ENCODE assay signal across 11 cellular contexts in the genomic region with DNA sequence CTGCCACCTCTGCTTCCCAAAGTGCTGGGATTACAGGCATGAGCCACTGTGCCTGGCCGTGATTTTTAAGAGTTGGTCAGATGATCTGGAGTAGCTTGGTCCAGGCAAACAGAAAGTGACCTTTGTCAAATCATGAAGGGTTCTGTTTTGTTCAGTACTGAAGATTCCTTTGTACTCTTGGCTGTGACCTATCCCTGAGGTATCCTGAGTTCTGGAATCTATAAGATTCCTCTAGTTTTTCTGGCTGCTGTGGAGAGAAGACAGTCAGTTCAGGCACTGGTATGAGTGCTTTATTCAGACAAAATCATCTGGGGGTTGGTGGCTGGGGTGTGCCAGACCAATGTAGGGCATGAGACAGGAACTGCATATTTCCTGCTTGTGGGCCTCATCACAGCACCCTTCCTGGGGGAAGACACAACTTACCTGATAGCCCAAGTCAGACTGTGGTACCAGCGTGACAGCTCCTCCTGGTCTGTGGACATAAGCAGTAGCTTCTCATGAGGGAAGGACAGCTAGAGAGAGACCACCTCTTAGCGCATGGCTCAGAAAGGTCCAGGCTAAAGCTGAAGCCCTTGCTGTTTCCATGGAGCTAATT. TPM values are rescaled to one million over a fixed set of nuclear protein-coding genes. Genes with fewer than 3 reads are reported as not detected.
A peak's percentile ranks its signal among the peaks of the same experiment; 100 is the strongest.
DNase-seq lines count a peak whose midpoint lies in the region; ATAC-seq and TF ChIP-seq lines count a peak whose summit lies in the region.
"Had no signal": no experiment of that assay in that cellular context is flagged by ENCODE, and none has a peak within 500 bp of the region (broad histone marks: within the 10 kb centered on the region; RNA-seq: fewer than 3 reads in every experiment).

No MANE protein-coding gene starts in this region.

- peak overlapping the region; percentile 72 for H3K27ac Mint-ChIP-seq in activated naive CD8-positive, alpha-beta T cell treated with anti-CD3 and anti-CD28 coated beads for 36 hours

- intact Hi-C loops in left ventricle myocardium inferior (cut with micrococcal nuclease) (no loop called here), Right ventricle myocardium superior (cut with DNase I) (loop anchor here (5.0 kb wide), 2 partner anchors 35 to 65 kb away; no protein-coding TSS in a partner anchor), vagina (cut with DNase I) (no loop called here)

- peaks cover 38% of the 10 kb centered on the region for H3K36me3 Mint-ChIP-seq in activated naive CD8-positive, alpha-beta T cell treated with anti-CD3 and anti-CD28 coated beads for 36 hours

- H3K9me3 ChIP-seq in left ventricle myocardium inferior (replicated peaks): no peaks in the 10 kb centered on the region
- no peaks in the 10 kb centered on the region for H3K9me3 ChIP-seq in mucosa of rectum (ENCODE audit: control insufficient read depth in 2 of 2, low read length in 2 of 2)
- H3K9me3 ChIP-seq in vagina: no peaks in the 10 kb centered on the region
- H3K9me3 ChIP-seq: Caco-2 had no signal

- in situ Hi-C loops in KBM-7 (cut with MboI; ENCODE audit: low pct_unique_long_range_greater_than_20kb, low sequenced_read_pairs): loop anchor here (10.0 kb wide), 1 partner anchor 63 kb away; no protein-coding TSS in a partner anchor

- peaks cover 12% of the 10 kb centered on the region for H3K36me3 ChIP-seq in left ventricle myocardium inferior
- H3K36me3 ChIP-seq in mucosa of rectum (ENCODE audit: control insufficient read depth in 2 of 2, insufficient read depth in 2 of 2, low read length in 2 of 2): peaks cover 0 to 13% of the 10 kb centered on the region in 2 donors
- H3K36me3 ChIP-seq in vagina: peaks cover 0 to 11% of the 10 kb centered on the region in 2 donors

- peaks cover 3% of the 10 kb centered on the region for H3K9me3 Mint-ChIP-seq in activated naive CD8-positive, alpha-beta T cell treated with anti-CD3 and anti-CD28 coated beads for 36 hours

- no peak overlapping the region for H3K4me3 ChIP-seq in left ventricle myocardium inferior
- no peak overlapping the region for H3K4me3 ChIP-seq in mucosa of rectum (ENCODE audit: low read length in 2 of 2)
- H3K4me3 ChIP-seq in vagina: no peak overlapping the region

- H3K27ac ChIP-seq in left ventricle myocardium inferior (replicated peaks) (peak overlapping the region; percentile 99), mucosa of rectum (ENCODE audit: low read depth in 2 of 2, low read length in 2 of 2) (peak overlapping the region; percentile 90 to 91), vagina (peak overlapping the region; percentile 96)

- no peak for TF ChIP-seq CTCF in left ventricle myocardium inferior (IDR thresholded peaks at IDR 0.05; ENCODE audit: borderline replicate concordance)
- no peak for TF ChIP-seq CTCF in vagina (IDR thresholded peaks at IDR 0.05)

- H3K4me3 Mint-ChIP-seq in activated naive CD8-positive, alpha-beta T cell treated with anti-CD3 and anti-CD28 coated beads for 36 hours: no peak overlapping the region

- DNase-seq in left ventricle myocardium inferior (no peak), Right ventricle myocardium superior (no peak), vagina (ENCODE audit: extremely low spot score in 2 of 2) (no peak), COLO668 (lab: John Stamatoyannopoulos, UW; ENCODE audit: unreplicated experiment) (no peak), KBM-7 (no peak)
- no peak for DNase-seq in activated naive CD8-positive, alpha-beta T cell treated with anti-CD3 and anti-CD28 coated beads for 36 hours
- DNase-seq: Caco-2; NCI-H1048; stimulated activated naive CD8-positive, alpha-beta T cell treated with anti-CD3 and anti-CD28 coated beads, Interleukin-15, Interleukin-2, amounts not matched to agents 100 U/mL and 50 U/mL, for 24 hours had no signal

- H3K4me1 ChIP-seq in left ventricle myocardium inferior: peaks cover 64% of the 10 kb centered on the region
- H3K4me1 ChIP-seq in mucosa of rectum (ENCODE audit: control insufficient read depth in 2 of 2, insufficient read depth in 2 of 2, low read length in 2 of 2): peaks cover 45 to 46% of the 10 kb centered on the region in 2 donors
- H3K4me1 ChIP-seq in vagina: peaks cover 36% of the 10 kb centered on the region

- TF ChIP-seq POLR2A in vagina (IDR thresholded peaks at IDR 0.05): no peak

- peak overlapping the region in 1 of 2 donors; percentile 61 for H3K9ac ChIP-seq in mucosa of rectum (ENCODE audit: low read depth in 1 of 2, low read length in 2 of 2)

- H3K4me1 Mint-ChIP-seq in activated naive CD8-positive, alpha-beta T cell treated with anti-CD3 and anti-CD28 coated beads for 36 hours: peaks cover 72% of the 10 kb centered on the region

- ATAC-seq in Right ventricle myocardium superior (ENCODE audit: poor library complexity): no peak
- no peak for ATAC-seq in GM18498 (IDR thresholded peaks at IDR 0.05; ENCODE audit: unreplicated experiment)
- ATAC-seq: stimulated activated naive CD8-positive, alpha-beta T cell treated with anti-CD3 and anti-CD28 coated beads, Interleukin-15, Interleukin-2, amounts not matched to agents 100 U/mL and 50 U/mL, for 24 hours had no signal

- no peaks in the 10 kb centered on the region for H3K27me3 ChIP-seq in left ventricle myocardium inferior (ENCODE audit: low read depth)
- no peaks in the 10 kb centered on the region for H3K27me3 ChIP-seq in mucosa of rectum (ENCODE audit: control insufficient read depth in 2 of 2, insufficient read depth in 2 of 2, low read length in 2 of 2)
- H3K27me3 ChIP-seq in vagina: no peaks in the 10 kb centered on the region

- H3K27me3 Mint-ChIP-seq in activated naive CD8-positive, alpha-beta T cell treated with anti-CD3 and anti-CD28 coated beads for 36 hours: peaks cover 4% of the 10 kb centered on the region

RNA-seq across cellular contexts. Expression of a gene that starts 3.1 kb away (rescaled TPM):
- total RNA-seq in left ventricle myocardium inferior (0.27 TPM), Right ventricle myocardium superior (0.24 TPM), vagina (1.2 TPM)
- 10 to 100 TPM; 17.2 to 18.7 TPM for total RNA-seq in activated naive CD8-positive, alpha-beta T cell treated with anti-CD3 and anti-CD28 coated beads for 36 hours

RNA-seq across cellular contexts. Expression of a gene that starts 3.8 kb away (rescaled TPM):
- 44.3 TPM for total RNA-seq in left ventricle myocardium inferior
- 48.4 TPM for total RNA-seq in Right ventricle myocardium superior
- 1 to 10 TPM; 8.2 to 9.4 TPM for total RNA-seq in activated naive CD8-positive, alpha-beta T cell treated with anti-CD3 and anti-CD28 coated beads for 36 hours
- total RNA-seq in vagina: 17.2 TPM

RNA-seq across cellular contexts. Expression of a gene that starts 4.0 kb away (rescaled TPM):
- total RNA-seq in left ventricle myocardium inferior (15,093 TPM), Right ventricle myocardium superior (19,155 TPM), vagina (8,462 TPM)
- over 10,000 TPM in 1 of 2 experiments, 1,000 to 10,000 TPM in 1; 8,498 to 10,099 TPM for total RNA-seq in activated naive CD8-positive, alpha-beta T cell treated with anti-CD3 and anti-CD28 coated beads for 36 hours

RNA-seq across cellular contexts. Expression of a gene that starts 11.1 kb away (rescaled TPM):
- total RNA-seq in left ventricle myocardium inferior (not detected), Right ventricle myocardium superior (not detected), vagina (2.5 TPM)
- total RNA-seq in activated naive CD8-positive, alpha-beta T cell treated with anti-CD3 and anti-CD28 coated beads for 36 hours: 10 to 100 TPM; 67.7 to 69.4 TPM
- total RNA-seq: Caco-2 had no signal

RNA-seq across cellular contexts. Expression of a gene that starts 11.9 kb away (rescaled TPM):
- total RNA-seq in left ventricle myocardium inferior (not detected), Right ventricle myocardium superior (not detected), vagina (0.98 TPM)
- 1 to 10 TPM; 1.5 to 2.7 TPM for total RNA-seq in activated naive CD8-positive, alpha-beta T cell treated with anti-CD3 and anti-CD28 coated beads for 36 hours
- total RNA-seq: Caco-2 had no signal
